ENCODE assay signal across 18 cellular contexts in genomic region chr3:79973917-79974595, GRCh38.
DNase-seq lines count a peak whose midpoint lies in the region; ATAC-seq and TF ChIP-seq lines count a peak whose summit lies in the region.
"Had no signal": no experiment of that assay in that cellular context is flagged by ENCODE, and none has a peak within 500 bp of the region (broad histone marks: within the 10 kb centered on the region; RNA-seq: fewer than 3 reads in every experiment).

No MANE protein-coding gene starts in this region.

- H3K4me1 ChIP-seq in SK-N-SH (ENCODE audit: control insufficient read depth in 1 of 2, insufficient read depth in 2 of 2, low read depth in 1 of 2, low read length in 1 of 2) (peaks cover 0 to 6% of the 10 kb centered on the region in 2 experiments; a peak in 1 of 4 replicates), adipocyte (ENCODE audit: control insufficient read depth, insufficient read depth, low read length) (no peaks in the 10 kb centered on the region), A673 (ENCODE audit: insufficient read depth, low read length, poor library complexity, severe bottlenecking) (peaks cover 15% of the 10 kb centered on the region)

- H3K9ac ChIP-seq in SK-N-SH (no peak overlapping the region), adipocyte (ENCODE audit: low read length) (no peak overlapping the region)

- POLR2A ChIA-PET in SK-N-SH (lab: Yijun Ruan, JAX) (no interaction called here), A673 (lab: Charles Lee; ENCODE audit: low non-redundant PET) (no interaction called here)

- TF ChIP-seq CTCF in SK-N-SH (IDR thresholded peaks at IDR 0.05) (no peak), epithelial cell of esophagus (IDR thresholded peaks at IDR 0.05; ENCODE audit: insufficient read depth, low read depth, low read length, missing control alignments) (no peak), A673 (conservative IDR thresholded peaks at IDR 0.05; ENCODE audit: low read depth, low read length) (no peak)

- DNase-seq in SK-N-SH: no peak
- peak; percentile 4 for DNase-seq in adipocyte (ENCODE audit: low read depth)
- DNase-seq in epithelial cell of esophagus (ENCODE audit: low read depth): peak; percentile 55
- peak; percentile 49 for DNase-seq in iris pigment epithelial cell (ENCODE audit: low read depth)
- DNase-seq in NCI-H1436 treated with DMSO at 0.1 percent for 48 hours (lab: John Stamatoyannopoulos, UW): no peak
- no peak for DNase-seq in HUDEP-2 (lab: John Stamatoyannopoulos, UW; ENCODE audit: unreplicated experiment in 76 of 76)
- DNase-seq in A673 (ENCODE audit: low spot score): no peak
- DNase-seq: 8988T, COR-L47, H9, IMR-90, Kasumi-1, NCI-H146, NCI-H2081 treated with DMSO at 0.1 percent for 48 hours, NCI-H446, NCI-H748 treated with DMSO at 0.1 percent for 48 hours, SIG-M5 had no signal

- 50% methylated on average over 5 of the region's 5 CpGs for WGBS in SK-N-SH (ENCODE audit: low lambda C conversion rate)

- H3K4me3 ChIP-seq in SK-N-SH (ENCODE audit: low read depth in 2 of 2, low read length in 1 of 2) (no peak overlapping the region), adipocyte (ENCODE audit: low read length) (no peak overlapping the region), epithelial cell of esophagus (ENCODE audit: low read length) (no peak overlapping the region), A673 (ENCODE audit: low read depth, low read length, poor library complexity, severe bottlenecking) (no peak overlapping the region)

- peak; percentile 47; the same call in 2 of the 3 replicates for ATAC-seq in SK-N-SH treated with all-trans-retinoic acid at 6 μM for 48 hours

- intact Hi-C loops in A673 (cut with micrococcal nuclease; ENCODE audit: unreplicated experiment): no loop called here

- H3K36me3 ChIP-seq in SK-N-SH (replicated peaks in 1 of 2; ENCODE audit: control insufficient read depth in 1 of 2, insufficient read depth in 2 of 2, low read length in 1 of 2) (no peaks in the 10 kb centered on the region), adipocyte (ENCODE audit: control insufficient read depth, insufficient read depth, low read length, severe bottlenecking) (no peaks in the 10 kb centered on the region), A673 (ENCODE audit: insufficient read depth, low read length, poor library complexity, severe bottlenecking) (no peaks in the 10 kb centered on the region)

- no peaks in the 10 kb centered on the region for H3K9me3 ChIP-seq in SK-N-SH
- no peaks in the 10 kb centered on the region for H3K9me3 ChIP-seq in adipocyte (ENCODE audit: control insufficient read depth, low read length)
- H3K9me3 ChIP-seq in A673 (ENCODE audit: low read depth, low read length, poor library complexity, severe bottlenecking): peaks cover 3% of the 10 kb centered on the region

- H4K20me1 ChIP-seq in SK-N-SH (ENCODE audit: insufficient read depth): no peaks in the 10 kb centered on the region

- no peaks in the 10 kb centered on the region for H3K79me2 ChIP-seq in SK-N-SH (ENCODE audit: insufficient read depth)

- H3K9me2 ChIP-seq in SK-N-SH: no peaks in the 10 kb centered on the region

- TF ChIP-seq EP300 in SK-N-SH (IDR thresholded peaks at IDR 0.05; ENCODE audit: borderline replicate concordance in 1 of 2, low read depth in 1 of 2, low read length in 1 of 2): no peak

- no TSS peak for BruUV-seq in A673 (replicated peaks; lab: Mats Ljungman, UMichigan)

- H3K27me3 ChIP-seq in SK-N-SH (ENCODE audit: insufficient read depth): no peaks in the 10 kb centered on the region
- H3K27me3 ChIP-seq in adipocyte (replicated peaks; ENCODE audit: control insufficient read depth, insufficient read depth, low read length): no peaks in the 10 kb centered on the region
- no peaks in the 10 kb centered on the region for H3K27me3 ChIP-seq in A673 (replicated peaks; ENCODE audit: insufficient read depth, low read depth, low read length, poor library complexity)

- H3K27ac ChIP-seq in SK-N-SH (ENCODE audit: low read depth in 2 of 2, low read length in 1 of 2): no peak overlapping the region
- no peak overlapping the region for H3K27ac ChIP-seq in A673 (ENCODE audit: low read depth, low read length, poor library complexity, severe bottlenecking)

- H3K4me2 ChIP-seq in SK-N-SH: no peak overlapping the region

- H2AFZ ChIP-seq in SK-N-SH (ENCODE audit: low read depth): no peak overlapping the region

- CTCF ChIA-PET in SK-N-SH (lab: Yijun Ruan, JAX) (no interaction called here), A673 (lab: Charles Lee) (no interaction called here)

- H3F3A ChIP-seq in SK-N-SH (replicated peaks; ENCODE audit: insufficient read depth): peaks cover 7% of the 10 kb centered on the region

- no peak for TF ChIP-seq RAD21 in SK-N-SH (IDR thresholded peaks at IDR 0.05; ENCODE audit: low read length)

TF ChIP-seq in SK-N-SH treated with all-trans-retinoic acid at 6 μM for 48 hours, 23 proteins besides CTCF, POLR2A, EP300 and RAD21:
- TF ChIP-seq PPARA (CRISPR knock-in tag; IDR thresholded peaks at IDR 0.05; ENCODE audit: borderline replicate concordance) (no peak), ZNF8 (CRISPR knock-in tag; IDR thresholded peaks at IDR 0.05) (no peak), ZFP30 (CRISPR knock-in tag; IDR thresholded peaks at IDR 0.05) (no peak), TOX (CRISPR knock-in tag; IDR thresholded peaks at IDR 0.05; ENCODE audit: borderline replicate concordance) (0 out of 2 replicates have a peak, but pooled peaks have one; percentile 34), CREB5 (CRISPR knock-in tag; IDR thresholded peaks at IDR 0.05; ENCODE audit: low read depth) (no peak), ISL1 (CRISPR knock-in tag; IDR thresholded peaks at IDR 0.05) (peak; percentile 43)

TF ChIP-seq in SK-N-SH, 30 proteins besides CTCF, POLR2A, EP300 and RAD21:
- no peak for TF ChIP-seq MAX (IDR thresholded peaks at IDR 0.05; ENCODE audit: low read depth)
- TF ChIP-seq JUND (IDR thresholded peaks at IDR 0.05): no peak
- TF ChIP-seq YY1 (IDR thresholded peaks at IDR 0.05; ENCODE audit: low read depth): no peak
- no peak for TF ChIP-seq REST (IDR thresholded peaks at IDR 0.05; ENCODE audit: low read depth, low read length)
- no peak for TF ChIP-seq ZBTB33 (IDR thresholded peaks at IDR 0.05; ENCODE audit: borderline replicate concordance, low read depth)
- no peak for TF ChIP-seq NFIC (IDR thresholded peaks at IDR 0.05; ENCODE audit: borderline replicate concordance)
- TF ChIP-seq TCF12 (IDR thresholded peaks at IDR 0.05): no peak
- TF ChIP-seq POLR2AphosphoS5 (IDR thresholded peaks at IDR 0.05; ENCODE audit: low read depth, low read length): no peak
- no peak for TF ChIP-seq MXI1 (IDR thresholded peaks at IDR 0.05; ENCODE audit: low read depth, low read length)
- no peak for TF ChIP-seq RFX5 (IDR thresholded peaks at IDR 0.05; ENCODE audit: low read length)

Comparison
In these comparisons a context has a peak if more than half of its experiments do, and no peak if none do; other contexts are left out.
1. DNase-seq: peak in adipocyte (single experiment), epithelial cell of esophagus (single experiment) and iris pigment epithelial cell (single experiment); none in SK-N-SH (single experiment), NCI-H1436 treated with DMSO at 0.1 percent for 48 hours (single experiment), HUDEP-2 (0 of 76) and A673 (single experiment).